12 cellular contexts compared by ENCODE assay signal in the genomic region with DNA sequence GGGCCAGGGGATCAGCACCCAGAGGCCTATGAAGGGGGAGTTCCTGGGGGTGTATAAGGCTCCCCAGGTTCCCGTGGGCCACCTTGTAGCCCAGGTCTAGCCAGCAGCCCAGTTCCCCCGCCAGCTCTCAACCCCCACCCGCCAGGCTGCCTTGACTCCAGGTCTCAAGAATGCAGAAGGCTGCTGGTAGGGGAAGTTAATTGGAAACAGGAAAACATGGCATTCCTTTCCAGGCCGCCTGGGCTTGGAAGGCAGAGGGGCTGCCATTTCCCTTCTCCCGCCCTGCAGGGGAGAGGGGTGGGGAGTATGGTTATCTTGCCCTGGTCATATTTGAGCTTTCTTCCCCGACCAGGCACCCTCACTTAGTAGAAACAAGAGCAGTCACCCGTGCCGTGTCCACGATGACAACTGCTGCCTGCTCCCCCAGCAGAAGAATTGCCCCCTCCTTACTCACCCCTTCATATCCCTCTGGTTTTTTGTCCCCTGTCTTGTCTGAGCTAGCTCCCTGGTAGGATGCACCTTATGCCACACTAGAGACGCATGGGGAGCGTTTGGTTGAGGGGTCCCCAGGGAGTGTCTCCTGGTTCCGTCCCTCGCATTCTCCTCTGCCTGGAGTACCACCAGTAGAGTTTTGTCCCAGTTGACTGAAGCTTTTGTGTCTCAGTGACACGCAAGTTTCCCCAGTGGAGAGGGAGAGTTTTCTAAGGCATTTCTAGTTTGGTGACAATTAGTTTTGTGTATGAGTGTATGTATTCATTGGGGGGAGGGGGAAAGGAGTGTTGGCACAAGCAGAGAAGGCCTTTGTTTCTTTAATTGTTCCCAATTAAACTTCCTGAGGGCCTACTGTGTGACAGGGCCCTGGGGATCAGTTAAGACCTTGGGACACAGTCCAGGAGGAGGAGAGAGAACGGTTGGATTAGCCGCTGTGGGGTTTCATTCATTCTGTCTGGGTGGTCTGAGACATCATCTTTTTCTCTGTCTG.
A peak's percentile ranks its signal among the peaks of the same experiment; 100 is the strongest.
DNase-seq lines count a peak whose midpoint lies in the region; ATAC-seq and TF ChIP-seq lines count a peak whose summit lies in the region.
"Had no signal": no experiment of that assay in that cellular context is flagged by ENCODE, and none has a peak within 500 bp of the region (broad histone marks: within the 10 kb centered on the region; RNA-seq: fewer than 3 reads in every experiment).

No MANE protein-coding gene starts in this region.

- peak overlapping the region; percentile 29 for H3K4me3 ChIP-seq in AG04449 (ENCODE audit: low read depth, low read length)
- H3K4me3 ChIP-seq in HFF-Myc (replicated peaks; ENCODE audit: low read depth, low read length): peak overlapping the region; percentile 8; the same call in 1 of the 2 replicates
- H3K4me3 ChIP-seq in muscle layer of colon (ENCODE audit: low read depth in 1 of 2, low read length in 2 of 2): no peak overlapping the region

- H3K4me1 ChIP-seq in muscle layer of colon (ENCODE audit: insufficient read depth, low read length): peaks cover 36% of the 10 kb centered on the region

- peak overlapping the region; percentile 48 for H3K27ac ChIP-seq in muscle layer of colon (ENCODE audit: low read depth, low read length)

- DNase-seq in AG04449 (ENCODE audit: low read depth, low spot score) (no peak), HFF-Myc (ENCODE audit: extremely low read depth, low read depth) (no peak), ecto neural progenitor cell (ENCODE audit: low spot score) (peak; percentile 68), NCI-H2227 treated with DMSO at 0.1 percent for 48 hours (lab: John Stamatoyannopoulos, UW) (no peak), NCI-H146 (lab: John Stamatoyannopoulos, UW) (no peak)
- DNase-seq: activated CD4-positive, alpha-beta memory T cell treated with anti-CD3 and anti-CD28 coated beads, Interleukin-2, amount 10 ng/mL, durations not matched to agents 7 days and 5 days; GDM1; HCEC 1CT; NCI-H524 treated with DMSO at 0.1 percent for 48 hours had no signal

- H3K9ac ChIP-seq in muscle layer of colon (ENCODE audit: low read length): peak overlapping the region; percentile 25

- ATAC-seq in GM18517 (IDR thresholded peaks at IDR 0.05; ENCODE audit: unreplicated experiment) (no peak), HG02938 (IDR thresholded peaks at IDR 0.05; ENCODE audit: unreplicated experiment) (no peak)

- no peak for TF ChIP-seq CTCF in AG04449 (IDR thresholded peaks at IDR 0.05; ENCODE audit: insufficient read depth, low read length, missing control alignments)
- TF ChIP-seq CTCF in HFF-Myc (IDR thresholded peaks at IDR 0.05; ENCODE audit: low read depth, low read length, missing control alignments): no peak

- no peaks in the 10 kb centered on the region for H3K27me3 ChIP-seq in muscle layer of colon (ENCODE audit: control insufficient read depth in 1 of 2, insufficient read depth in 2 of 2, low read length in 2 of 2)

- POLR2A ChIA-PET in AG04449 (lab: Yijun Ruan, JAX): interaction anchor here (0.6 to 0.8 kb wide), 2 partner anchors 24 to 46 kb away, joined by 3 read pairs; no protein-coding TSS in a partner anchor

- CTCF ChIA-PET in AG04449 (lab: Yijun Ruan, JAX): interaction anchor here (0.8 to 2.1 kb wide), 4 partner anchors 51 to 264 kb away, joined by 3 to 7 read pairs (median 4); partner anchors contain the start of gene DHX34

- H3K36me3 ChIP-seq in muscle layer of colon (ENCODE audit: insufficient read depth, low read length): peaks cover 6% of the 10 kb centered on the region

- H3K9me3 ChIP-seq in muscle layer of colon (ENCODE audit: low read length): no peaks in the 10 kb centered on the region

Comparison
In these comparisons a context has a peak if more than half of its experiments do, and no peak if none do; other contexts are left out.
1. H3K4me3 ChIP-seq: peak in AG04449 (single experiment) and HFF-Myc (single experiment); none in muscle layer of colon (0 of 2).